ENCODE assay signal across 13 cellular contexts in the genomic region with DNA sequence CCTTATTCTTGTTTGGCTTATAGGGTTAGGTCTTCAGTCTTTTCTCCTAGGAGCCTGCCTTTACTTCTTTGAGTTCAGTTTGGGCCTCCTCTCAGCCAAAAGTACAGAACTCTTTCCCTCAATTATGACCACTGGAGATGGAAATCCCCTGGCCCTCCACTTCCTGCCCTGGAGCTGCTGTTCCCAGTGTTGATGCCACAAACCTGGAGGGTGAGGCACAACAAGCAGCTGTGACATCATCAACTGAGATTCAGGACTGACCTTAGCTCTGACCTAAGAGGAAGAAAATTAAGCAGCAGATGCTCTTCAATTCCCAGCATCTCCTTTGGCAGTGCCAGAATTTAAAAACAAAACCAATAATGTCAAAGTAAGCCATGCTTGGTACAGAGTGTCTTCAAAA. TPM values are rescaled to one million over a fixed set of nuclear protein-coding genes. Genes with fewer than 3 reads are reported as not detected.
DNase-seq lines count a peak whose midpoint lies in the region; ATAC-seq and TF ChIP-seq lines count a peak whose summit lies in the region.
"Had no signal": no experiment of that assay in that cellular context is flagged by ENCODE, and none has a peak within 500 bp of the region (broad histone marks: within the 10 kb centered on the region; RNA-seq: fewer than 3 reads in every experiment).

No MANE protein-coding gene starts in this region.

- TF ChIP-seq CTCF in AG10803 (conservative IDR thresholded peaks at IDR 0.05; ENCODE audit: low read length) (no peak), PC-9 (conservative IDR thresholded peaks at IDR 0.05) (no peak), fibroblast of the aortic adventitia (IDR thresholded peaks at IDR 0.05; ENCODE audit: insufficient read depth, low read length) (no peak), coronary artery (IDR thresholded peaks at IDR 0.05) (no peak)

- no peak for ATAC-seq in GM18511 (IDR thresholded peaks at IDR 0.05; ENCODE audit: unreplicated experiment)
- ATAC-seq: effector memory CD8-positive, alpha-beta T cell had no signal

- peaks cover 66% of the 10 kb centered on the region for H3K4me1 ChIP-seq in PC-9 (replicated peaks; ENCODE audit: insufficient read depth)

- intact Hi-C loops in PC-9 (cut with micrococcal nuclease; ENCODE audit: unreplicated experiment), result no loop called here

- peak overlapping the region; percentile 94 for H3K4me2 ChIP-seq in PC-9

- H3K27ac ChIP-seq in PC-9, result 0 out of 2 replicates have a peak overlapping the region, but pooled peaks have one; percentile 4
- H3K27ac ChIP-seq in coronary artery, result no peak overlapping the region
- H3K27ac ChIP-seq: suprapubic skin had no signal

- H3K4me3 ChIP-seq in AG10803 (ENCODE audit: low read length) (no peak overlapping the region), PC-9 (peak overlapping the region; percentile 92; the same call in 1 of the 2 replicates), fibroblast of the aortic adventitia (ENCODE audit: low read depth, low read length) (no peak overlapping the region), coronary artery (no peak overlapping the region)
- H3K4me3 ChIP-seq: suprapubic skin had no signal

- H3K9me2 ChIP-seq in PC-9 (ENCODE audit: insufficient read depth), result no peaks in the 10 kb centered on the region

- no peaks in the 10 kb centered on the region for H3K9me3 ChIP-seq in PC-9 (ENCODE audit: insufficient read depth, low read depth)
- H3K9me3 ChIP-seq: suprapubic skin had no signal

- no peak overlapping the region for H2AFZ ChIP-seq in PC-9

- peaks cover 3% of the 10 kb centered on the region; the same call in 1 of the 2 replicates for H3F3A ChIP-seq in PC-9 (ENCODE audit: insufficient read depth, low read depth)

- peak; percentile 60 for DNase-seq in A172 (ENCODE audit: low spot score)
- peak; percentile 46 for DNase-seq in AG10803 (ENCODE audit: low read depth)
- DNase-seq in PC-9, result peak in 1 of 2 experiments; percentile 64
- DNase-seq in fibroblast of the aortic adventitia (ENCODE audit: low read depth), result peak; percentile 54
- no peak for DNase-seq in coronary artery (ENCODE audit: low spot score)
- DNase-seq in NCI-H2081 (lab: John Stamatoyannopoulos, UW), result no peak
- DNase-seq in stimulated activated CD4-positive, alpha-beta T cell treated with anti-CD3 and anti-CD28 coated beads, Interleukin-12 subunit alpha, Interleukin-12 subunit beta, amount 100 ng/mL, for 4 hours, result no peak
- DNase-seq: amniotic stem cell; effector memory CD8-positive, alpha-beta T cell; hypothalamus; NCI-H1930 had no signal

- H3K79me2 ChIP-seq in PC-9 (ENCODE audit: low read depth), result peaks cover 79% of the 10 kb centered on the region

- BruUV-seq in PC-9 (replicated peaks; lab: Mats Ljungman, UMichigan), result no TSS peak

- H3K36me3 ChIP-seq in PC-9 (ENCODE audit: low read depth), result 0 out of 2 replicates have a peak, but pooled peaks cover 12% of the 10 kb centered on the region
- H3K36me3 ChIP-seq: suprapubic skin had no signal

- CTCF ChIA-PET in PC-9 (lab: Charles Lee), result no interaction called here

- no peaks in the 10 kb centered on the region for H3K27me3 ChIP-seq in PC-9 (ENCODE audit: insufficient read depth, low read depth)

- POLR2A ChIA-PET in PC-9 (lab: Charles Lee; ENCODE audit: unreplicated experiment), result interaction anchor here (0.6 kb wide), 1 partner anchor 52 kb away, joined by 3 read pairs; no protein-coding TSS in a partner anchor

- H4K20me1 ChIP-seq in PC-9 (ENCODE audit: insufficient read depth), result peaks cover 22% of the 10 kb centered on the region

RNA-seq across cellular contexts. Expression of a gene that starts 3.0 kb away (rescaled TPM):
- 0.72 and 0.93 TPM in 2 replicates for total RNA-seq in A172 (2014; rRNA removed; shearing (Covaris generic))
- total RNA-seq in PC-9 (2021) (12.7 and 12.9 TPM in 2 replicates), fibroblast of the aortic adventitia (ENCODE audit: low replicate concordance) (0.82 and 1.7 TPM in 2 replicates)

Comparison
In these comparisons a context has a peak if more than half of its experiments do, and no peak if none do; other contexts are left out.
1. DNase-seq: peak in A172 (single experiment), AG10803 (single experiment) and fibroblast of the aortic adventitia (single experiment); none in coronary artery (single experiment), NCI-H2081 (0 of 2) and stimulated activated CD4-positive, alpha-beta T cell treated with anti-CD3 and anti-CD28 coated beads, Interleukin-12 subunit alpha, Interleukin-12 subunit beta, amount 100 ng/mL, for 4 hours (single experiment).